Comparison of ENCODE assay signal across 18 cellular contexts in genomic region chr3:39196671-39197446, GRCh38. TPM values are rescaled to one million over a fixed set of nuclear protein-coding genes. Genes with fewer than 3 reads are reported as not detected.
A peak's percentile ranks its signal among the peaks of the same experiment; 100 is the strongest.
DNase-seq lines count a peak whose midpoint lies in the region; ATAC-seq and TF ChIP-seq lines count a peak whose summit lies in the region.
"Had no signal": no experiment of that assay in that cellular context is flagged by ENCODE, and none has a peak within 500 bp of the region (broad histone marks: within the 10 kb centered on the region; RNA-seq: fewer than 3 reads in every experiment).

No MANE protein-coding gene starts in this region.

- no peak overlapping the region for H3K4me3 Mint-ChIP-seq in activated T-helper 17 cell treated with anti-CD3 and anti-CD28 coated beads, Interleukin-2, amount 50 U/mL, for 72 hours
- H3K4me3 Mint-ChIP-seq: central memory CD8-positive, alpha-beta T cell; naive thymus-derived CD8-positive, alpha-beta T cell had no signal

- peaks cover 13% of the 10 kb centered on the region for H3K4me1 Mint-ChIP-seq in activated T-helper 17 cell treated with anti-CD3 and anti-CD28 coated beads, Interleukin-2, amount 50 U/mL, for 72 hours

- H3K9me3 ChIP-seq in mesodermal cell (ENCODE audit: control insufficient read depth, low read length): no peaks in the 10 kb centered on the region
- H3K9me3 ChIP-seq in spleen: peaks cover 0 to 2% (median 0%) of the 10 kb centered on the region in 8 donors
- H3K9me3 ChIP-seq: transverse colon had no signal

- H3K9me3 Mint-ChIP-seq in activated T-helper 17 cell treated with anti-CD3 and anti-CD28 coated beads, Interleukin-2, amount 50 U/mL, for 72 hours: no peaks in the 10 kb centered on the region
- H3K9me3 Mint-ChIP-seq: central memory CD8-positive, alpha-beta T cell; naive thymus-derived CD8-positive, alpha-beta T cell had no signal

- H3K36me3 ChIP-seq in mesodermal cell (ENCODE audit: control insufficient read depth, insufficient read depth, low read length): no peaks in the 10 kb centered on the region
- no peaks in the 10 kb centered on the region for H3K36me3 ChIP-seq in spleen
- H3K36me3 ChIP-seq: BLaER1 treated with 17β-estradiol and CSF1 and Interleukin-3, amounts not matched to agents 10 nM and 100 nM; transverse colon had no signal

- TF ChIP-seq CTCF in spleen (IDR thresholded peaks at IDR 0.05 in 8 of 11, conservative IDR thresholded peaks at IDR 0.05 in 3 of 11): no peak
- no peak for TF ChIP-seq CTCF in GM10248 (IDR thresholded peaks at IDR 0.05; ENCODE audit: control extremely low read depth, extremely low read depth, low read depth, missing control alignments)

- H3K27me3 ChIP-seq in spleen (replicated peaks in 1 of 7): peaks cover 0 to 18% (median 0%) of the 10 kb centered on the region in 7 donors
- H3K27me3 ChIP-seq: transverse colon had no signal

- peaks cover 7% of the 10 kb centered on the region for H3K27me3 Mint-ChIP-seq in activated T-helper 17 cell treated with anti-CD3 and anti-CD28 coated beads, Interleukin-2, amount 50 U/mL, for 72 hours

- intact Hi-C loops in spleen (cut with DNase I; ENCODE audit: low total_unique reads): no loop called here

- H3K4me1 ChIP-seq in mesodermal cell (ENCODE audit: control insufficient read depth, insufficient read depth, low read length, poor library complexity, severe bottlenecking) (peaks cover 28% of the 10 kb centered on the region), spleen (no peaks in the 10 kb centered on the region)

- CTCF ChIA-PET in GM10248 (lab: Yijun Ruan, JAX): interaction anchor here (1.0 to 18.2 kb wide), 7 partner anchors 11 to 181 kb away, joined by 3 to 691 read pairs (median 5); partner anchors contain the start of gene CX3CR1

- POLR2A ChIA-PET in GM10248 (lab: Yijun Ruan, JAX): no interaction called here

- H3K36me3 Mint-ChIP-seq in activated T-helper 17 cell treated with anti-CD3 and anti-CD28 coated beads, Interleukin-2, amount 50 U/mL, for 72 hours (ENCODE audit: low read depth): no peaks in the 10 kb centered on the region

- peak; percentile 15 for ATAC-seq in activated T-helper 17 cell treated with anti-CD3 and anti-CD28 coated beads, Interleukin-2, amount 50 U/mL, for 72 hours (replicated peaks)
- no peak for ATAC-seq in GM19324 (IDR thresholded peaks at IDR 0.05; ENCODE audit: low FRiP score, unreplicated experiment)
- ATAC-seq: naive thymus-derived CD8-positive, alpha-beta T cell had no signal

- peak overlapping the region; percentile 76 for H3K27ac Mint-ChIP-seq in activated T-helper 17 cell treated with anti-CD3 and anti-CD28 coated beads, Interleukin-2, amount 50 U/mL, for 72 hours
- H3K27ac Mint-ChIP-seq: naive thymus-derived CD8-positive, alpha-beta T cell had no signal

- DNase-seq in EH (ENCODE audit: low read depth) (peak; percentile 37), NCI-H1105 (lab: John Stamatoyannopoulos, UW) (peak; percentile 36), spleen (no peak), HCEC 1CT (no peak), GM10248 (ENCODE audit: extremely low spot score) (no peak)
- DNase-seq: activated CD4-positive, alpha-beta T cell treated with anti-CD3 and anti-CD28 coated beads for 48 hours; activated T-cell treated with anti-CD3 and anti-CD28 coated beads for 4 hours; EL; naive thymus-derived CD8-positive, alpha-beta T cell; retina; stimulated activated CD4-positive, alpha-beta T cell treated with anti-CD3 and anti-CD28 coated beads, Interleukin-4, amount 100 ng/mL, for 1 hour; transverse colon had no signal

- H3K4me3 ChIP-seq in mesodermal cell (ENCODE audit: extremely low read depth, insufficient read depth, low read length, poor library complexity, severe bottlenecking): no peak overlapping the region
- H3K4me3 ChIP-seq in spleen: no peak overlapping the region
- H3K4me3 ChIP-seq: BLaER1 treated with 17β-estradiol and CSF1 and Interleukin-3, amounts not matched to agents 10 nM and 100 nM; transverse colon had no signal

- WGBS in mesodermal cell (ENCODE audit: insufficient coverage in 2 of 2), 2 experiments: 57 to 64% methylated on average over 5 to 6 of the region's 7 CpGs
- 53 to 69% (median 65%) methylated on average over 7 of the region's 7 CpGs for WGBS in spleen, 5 donors

- no peak for TF ChIP-seq POLR2A in spleen (IDR thresholded peaks at IDR 0.05)

- H3K27ac ChIP-seq in mesodermal cell (ENCODE audit: low read depth, low read length, severe bottlenecking): peak overlapping the region; percentile 13
- H3K27ac ChIP-seq in spleen: no peak overlapping the region
- H3K27ac ChIP-seq: BLaER1 treated with 17β-estradiol and CSF1 and Interleukin-3, amounts not matched to agents 10 nM and 100 nM; transverse colon had no signal

RNA-seq across cellular contexts. Expression of gene XIRP1, which starts 4.5 kb away (rescaled TPM):
- total RNA-seq in activated T-helper 17 cell treated with anti-CD3 and anti-CD28 coated beads, Interleukin-2, amount 50 U/mL, for 72 hours: 10 to 100 TPM in 1 of 2 donors, under 1 TPM in 1; 0.99 to 17.2 TPM
- 3.6 TPM for polyA plus RNA-seq in mesodermal cell (2013, experiment 1 of 2)
- 3.4 TPM for polyA plus RNA-seq in mesodermal cell (2013, experiment 2 of 2)
- under 1 TPM in 4 of 7 donors, not detected in 3; 0.09 to 0.70 (median 0.39) TPM for total RNA-seq in spleen
- polyA plus RNA-seq in spleen: under 1 TPM; 0.06 to 0.30 (median 0.12) TPM
- total RNA-seq: endothelial cell of umbilical vein; naive thymus-derived CD8-positive, alpha-beta T cell had no signal
- polyA plus RNA-seq: endothelial cell of umbilical vein; naive thymus-derived CD8-positive, alpha-beta T cell had no signal

RNA-seq across cellular contexts. Expression of gene CSRNP1, which starts 43.5 kb away (rescaled TPM):
- 100 to 1,000 TPM in 1 of 2 donors, 10 to 100 TPM in 1; 42.9 to 145 TPM for total RNA-seq in activated T-helper 17 cell treated with anti-CD3 and anti-CD28 coated beads, Interleukin-2, amount 50 U/mL, for 72 hours
- 43.3 TPM for polyA plus RNA-seq in mesodermal cell (2013, experiment 1 of 2)
- 34.8 TPM for polyA plus RNA-seq in mesodermal cell (2013, experiment 2 of 2)
- total RNA-seq in spleen: 10 to 100 TPM; 18.2 to 57.0 (median 34.6) TPM
- polyA plus RNA-seq in spleen: 10 to 100 TPM in 2 of 3 donors, 1 to 10 TPM in 1; 7.1 to 15.1 (median 10.2) TPM

Comparison
In these comparisons a context has a peak if more than half of its experiments do, and no peak if none do; other contexts are left out.
1. DNase-seq: peak in EH (single experiment) and NCI-H1105 (single experiment); none in spleen (single experiment), HCEC 1CT (single experiment) and GM10248 (single experiment).